Comparison of ENCODE assay signal across 11 cellular contexts in genomic region chr12:95318071-95318545, GRCh38.
DNase-seq lines count a peak whose midpoint lies in the region; ATAC-seq and TF ChIP-seq lines count a peak whose summit lies in the region.
"Had no signal": no experiment of that assay in that cellular context is flagged by ENCODE, and none has a peak within 500 bp of the region (broad histone marks: within the 10 kb centered on the region; RNA-seq: fewer than 3 reads in every experiment).

No MANE protein-coding gene starts in this region.

- DNase-seq in DMS53 treated with DMSO at 0.1 percent for 48 hours (lab: John Stamatoyannopoulos, UW; ENCODE audit: unreplicated experiment) (peak; percentile 100), NCI-H2196 treated with DMSO at 0.1 percent for 48 hours (lab: John Stamatoyannopoulos, UW; ENCODE audit: unreplicated experiment) (peak; percentile 21), choroid plexus epithelial cell (ENCODE audit: low read depth) (peak; percentile 89), non-pigmented ciliary epithelial cell (ENCODE audit: low read depth) (peak; percentile 53), inferior parietal cortex (ENCODE audit: extremely low spot score) (no peak), NCI-H524 treated with DMSO at 0.1 percent for 48 hours (lab: John Stamatoyannopoulos, UW) (no peak), substantia nigra (lab: John Stamatoyannopoulos, UW) (no peak)
- DNase-seq: activated effector memory CD4-positive, alpha-beta T cell treated with Interleukin-2 at 50 U/mL for 16 hours; DMS 273 treated with DMSO at 0.1 percent for 48 hours; NK-92 treated with Interleukin-12 subunit alpha and Interleukin-12 subunit beta, amount 100 ng/mL, for 24 hours had no signal

- no peak for ATAC-seq in GM21717 (IDR thresholded peaks at IDR 0.05; ENCODE audit: unreplicated experiment)

- no peak overlapping the region for H3K4me3 ChIP-seq in choroid plexus epithelial cell (ENCODE audit: low read depth, low read length)

- H3K27ac ChIP-seq in substantia nigra (ENCODE audit: low read depth, low read length, poor library complexity, severe bottlenecking) = no peak overlapping the region

- no peak for TF ChIP-seq CTCF in choroid plexus epithelial cell (conservative IDR thresholded peaks at IDR 0.05; ENCODE audit: low read depth, low read length)

Comparison
In these comparisons a context has a peak if more than half of its experiments do, and no peak if none do; other contexts are left out.
1. DNase-seq: peak in DMS53 treated with DMSO at 0.1 percent for 48 hours (single experiment), NCI-H2196 treated with DMSO at 0.1 percent for 48 hours (single experiment), choroid plexus epithelial cell (single experiment) and non-pigmented ciliary epithelial cell (single experiment); none in inferior parietal cortex (single experiment), NCI-H524 treated with DMSO at 0.1 percent for 48 hours (single experiment) and substantia nigra (0 of 49).